2 cellular contexts compared by ENCODE assay signal in genomic region chr17:78823282-78824046, GRCh38.
TF ChIP-seq lines count a peak whose summit lies in the region.

No MANE protein-coding gene starts in this region.

TF ChIP-seq in HepG2, 621 proteins besides CTCF, POLR2A, EP300 and RAD21:
- TF ChIP-seq, protein P1, sequence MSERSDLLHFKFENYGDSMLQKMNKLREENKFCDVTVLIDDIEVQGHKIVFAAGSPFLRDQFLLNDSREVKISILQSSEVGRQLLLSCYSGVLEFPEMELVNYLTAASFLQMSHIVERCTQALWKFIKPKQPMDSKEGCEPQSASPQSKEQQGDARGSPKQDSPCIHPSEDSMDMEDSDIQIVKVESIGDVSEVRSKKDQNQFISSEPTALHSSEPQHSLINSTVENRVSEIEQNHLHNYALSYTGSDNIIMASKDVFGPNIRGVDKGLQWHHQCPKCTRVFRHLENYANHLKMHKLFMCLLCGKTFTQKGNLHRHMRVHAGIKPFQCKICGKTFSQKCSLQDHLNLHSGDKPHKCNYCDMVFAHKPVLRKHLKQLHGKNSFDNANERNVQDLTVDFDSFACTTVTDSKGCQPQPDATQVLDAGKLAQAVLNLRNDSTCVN (CRISPR knock-in tag; IDR thresholded peaks at IDR 0.05; ENCODE audit: borderline replicate concordance) = no peak
- TF ChIP-seq ZFX (CRISPR knock-in tag; IDR thresholded peaks at IDR 0.05; ENCODE audit: low read depth) (no peak), ZNF597 (CRISPR knock-in tag; IDR thresholded peaks at IDR 0.05) (no peak), KDM5B (CRISPR knock-in tag; IDR thresholded peaks at IDR 0.05; ENCODE audit: borderline replicate concordance) (0 out of 2 replicates have a peak, but pooled peaks have one; percentile 4), ZEB1 (IDR thresholded peaks at IDR 0.05; ENCODE audit: insufficient replicate concordance, low read depth) (no peak), JDP2 (CRISPR knock-in tag; IDR thresholded peaks at IDR 0.05; ENCODE audit: borderline replicate concordance) (no peak), FOXP1 (IDR thresholded peaks at IDR 0.05) (no peak), FOXP1 (CRISPR knock-in tag; IDR thresholded peaks at IDR 0.05) (no peak), ZNF660 (CRISPR knock-in tag; IDR thresholded peaks at IDR 0.05; ENCODE audit: borderline replicate concordance, low read depth) (no peak), ZNF768 (CRISPR knock-in tag; IDR thresholded peaks at IDR 0.05) (no peak), MTA3 (CRISPR knock-in tag; IDR thresholded peaks at IDR 0.05) (no peak), NONO (IDR thresholded peaks at IDR 0.05) (no peak), NONO (CRISPR knock-in tag; conservative IDR thresholded peaks at IDR 0.05) (0 out of 2 replicates have a peak, but pooled peaks have one; percentile 30), ZNF598 (CRISPR knock-in tag; IDR thresholded peaks at IDR 0.05; ENCODE audit: borderline replicate concordance) (0 out of 2 replicates have a peak, but pooled peaks have one; percentile 50), ZSCAN12 (CRISPR knock-in tag; IDR thresholded peaks at IDR 0.05) (no peak)
- TF ChIP-seq, protein P2, sequence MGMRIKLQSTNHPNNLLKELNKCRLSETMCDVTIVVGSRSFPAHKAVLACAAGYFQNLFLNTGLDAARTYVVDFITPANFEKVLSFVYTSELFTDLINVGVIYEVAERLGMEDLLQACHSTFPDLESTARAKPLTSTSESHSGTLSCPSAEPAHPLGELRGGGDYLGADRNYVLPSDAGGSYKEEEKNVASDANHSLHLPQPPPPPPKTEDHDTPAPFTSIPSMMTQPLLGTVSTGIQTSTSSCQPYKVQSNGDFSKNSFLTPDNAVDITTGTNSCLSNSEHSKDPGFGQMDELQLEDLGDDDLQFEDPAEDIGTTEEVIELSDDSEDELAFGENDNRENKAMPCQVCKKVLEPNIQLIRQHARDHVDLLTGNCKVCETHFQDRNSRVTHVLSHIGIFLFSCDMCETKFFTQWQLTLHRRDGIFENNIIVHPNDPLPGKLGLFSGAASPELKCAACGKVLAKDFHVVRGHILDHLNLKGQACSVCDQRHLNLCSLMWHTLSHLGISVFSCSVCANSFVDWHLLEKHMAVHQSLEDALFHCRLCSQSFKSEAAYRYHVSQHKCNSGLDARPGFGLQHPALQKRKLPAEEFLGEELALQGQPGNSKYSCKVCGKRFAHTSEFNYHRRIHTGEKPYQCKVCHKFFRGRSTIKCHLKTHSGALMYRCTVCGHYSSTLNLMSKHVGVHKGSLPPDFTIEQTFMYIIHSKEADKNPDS (CRISPR knock-in tag; IDR thresholded peaks at IDR 0.05) = no peak
- TF ChIP-seq, protein P3, sequence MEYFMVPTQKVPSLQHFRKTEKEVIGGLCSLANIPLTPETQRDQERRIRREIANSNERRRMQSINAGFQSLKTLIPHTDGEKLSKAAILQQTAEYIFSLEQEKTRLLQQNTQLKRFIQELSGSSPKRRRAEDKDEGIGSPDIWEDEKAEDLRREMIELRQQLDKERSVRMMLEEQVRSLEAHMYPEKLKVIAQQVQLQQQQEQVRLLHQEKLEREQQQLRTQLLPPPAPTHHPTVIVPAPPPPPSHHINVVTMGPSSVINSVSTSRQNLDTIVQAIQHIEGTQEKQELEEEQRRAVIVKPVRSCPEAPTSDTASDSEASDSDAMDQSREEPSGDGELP (IDR thresholded peaks at IDR 0.05; ENCODE audit: borderline replicate concordance, low read depth) = peak; percentile 36; the same call in 1 of the 2 replicates

TF ChIP-seq in HEK293T, 16 proteins besides CTCF, POLR2A, EP300 and RAD21:
- TF ChIP-seq BHLHE40 (IDR thresholded peaks at IDR 0.05; ENCODE audit: borderline replicate concordance) = no peak
- TF ChIP-seq FOXM1 (IDR thresholded peaks at IDR 0.05; ENCODE audit: borderline replicate concordance) = no peak
- no peak for TF ChIP-seq ELF4 (IDR thresholded peaks at IDR 0.05)
- no peak for TF ChIP-seq TARDBP (IDR thresholded peaks at IDR 0.05)
- TF ChIP-seq, protein P4, sequence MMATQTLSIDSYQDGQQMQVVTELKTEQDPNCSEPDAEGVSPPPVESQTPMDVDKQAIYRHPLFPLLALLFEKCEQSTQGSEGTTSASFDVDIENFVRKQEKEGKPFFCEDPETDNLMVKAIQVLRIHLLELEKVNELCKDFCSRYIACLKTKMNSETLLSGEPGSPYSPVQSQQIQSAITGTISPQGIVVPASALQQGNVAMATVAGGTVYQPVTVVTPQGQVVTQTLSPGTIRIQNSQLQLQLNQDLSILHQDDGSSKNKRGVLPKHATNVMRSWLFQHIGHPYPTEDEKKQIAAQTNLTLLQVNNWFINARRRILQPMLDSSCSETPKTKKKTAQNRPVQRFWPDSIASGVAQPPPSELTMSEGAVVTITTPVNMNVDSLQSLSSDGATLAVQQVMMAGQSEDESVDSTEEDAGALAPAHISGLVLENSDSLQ (IDR thresholded peaks at IDR 0.05) = no peak
- no peak for TF ChIP-seq LEF1 (IDR thresholded peaks at IDR 0.05; ENCODE audit: borderline replicate concordance)
- TF ChIP-seq ZNF384 (IDR thresholded peaks at IDR 0.05) = no peak
